ENCODE assay signal across 1 cellular context in genomic region chr3:42700366-42701288, GRCh38.
TF ChIP-seq lines count a peak whose summit lies in the region.

No MANE protein-coding gene starts in this region.

TF ChIP-seq in K562, 482 proteins besides CTCF, POLR2A, EP300 and RAD21:
- TF ChIP-seq ID3 (CRISPR knock-in tag; IDR thresholded peaks at IDR 0.05) (no peak), ID3 (tag; IDR thresholded peaks at IDR 0.05) (no peak), AFF4 (CRISPR knock-in tag; IDR thresholded peaks at IDR 0.05) (peak; percentile 3; the same call in 1 of the 2 replicates), TFE3 (CRISPR knock-in tag; IDR thresholded peaks at IDR 0.05) (no peak)
